25 cellular contexts compared by ENCODE assay signal in genomic region chr9:131611586-131611985, GRCh38.
DNase-seq lines count a peak whose midpoint lies in the region; ATAC-seq and TF ChIP-seq lines count a peak whose summit lies in the region.
"Had no signal": no experiment of that assay in that cellular context is flagged by ENCODE, and none has a peak within 500 bp of the region (broad histone marks: within the 10 kb centered on the region; RNA-seq: fewer than 3 reads in every experiment).

No MANE protein-coding gene starts in this region.

- no peak for TF ChIP-seq CTCF in epithelial cell of esophagus (IDR thresholded peaks at IDR 0.05; ENCODE audit: insufficient read depth, low read depth, low read length, missing control alignments)
- no peak for TF ChIP-seq CTCF in PC-3 (conservative IDR thresholded peaks at IDR 0.05; ENCODE audit: low read depth, low read length)

- no peaks in the 10 kb centered on the region for H3K79me2 ChIP-seq in PC-3 (ENCODE audit: low read length)

- no peak overlapping the region for H3K27ac ChIP-seq in PC-3 (ENCODE audit: low read length)
- H3K27ac ChIP-seq: adrenal gland, body of pancreas, epithelial cell of prostate, GM23248, right lobe of liver had no signal

- no peak overlapping the region for H2AFZ ChIP-seq in PC-3 (ENCODE audit: low read length)
- H2AFZ ChIP-seq: GM23248 had no signal

- H3K36me3 Mint-ChIP-seq in activated CD8-positive, alpha-beta memory T cell treated with anti-CD3 and anti-CD28 coated beads, Interleukin-2, amount 10 ng/mL, durations not matched to agents 7 days and 5 days: peaks cover 28% of the 10 kb centered on the region
- peaks cover 37% of the 10 kb centered on the region for H3K36me3 Mint-ChIP-seq in activated T-helper 1 cell treated with anti-CD3 and anti-CD28 coated beads, Interleukin-12 subunit alpha, Interleukin-12 subunit beta, Interleukin-2, Interleukin-4 antibody, amounts not matched to agents 30 ng/mL and 10 ng/mL and 1 ng/mL, durations not matched to agents 14 hours and 24 hours and 36 hours (ENCODE audit: low read depth)
- peaks cover 98% of the 10 kb centered on the region for H3K36me3 Mint-ChIP-seq in stimulated activated effector memory CD8-positive, alpha-beta T cell treated with anti-CD3 and anti-CD28 coated beads, Interleukin-12 subunit alpha, Interleukin-12 subunit beta, amount 100 ng/mL, for 72 hours

- ATAC-seq in activated CD8-positive, alpha-beta memory T cell treated with anti-CD3 and anti-CD28 coated beads, Interleukin-2, amount 10 ng/mL, durations not matched to agents 7 days and 5 days: no peak
- no peak for ATAC-seq in stimulated activated effector memory CD8-positive, alpha-beta T cell treated with anti-CD3 and anti-CD28 coated beads, Interleukin-12 subunit alpha, Interleukin-12 subunit beta, amount 100 ng/mL, for 72 hours
- ATAC-seq in PC-3: no peak
- ATAC-seq in HG03442 (IDR thresholded peaks at IDR 0.05; ENCODE audit: unreplicated experiment): no peak
- ATAC-seq: body of pancreas, right lobe of liver, T-cell had no signal

- no peak overlapping the region for H3K4me3 ChIP-seq in epithelial cell of esophagus (ENCODE audit: low read length)
- H3K4me3 ChIP-seq in PC-3 (ENCODE audit: low read length): no peak overlapping the region
- H3K4me3 ChIP-seq: adrenal gland, body of pancreas, GM23248, right lobe of liver, tibial nerve had no signal

- no peak for DNase-seq in activated CD8-positive, alpha-beta memory T cell treated with anti-CD3 and anti-CD28 coated beads, Interleukin-2, amount 10 ng/mL, durations not matched to agents 7 days and 5 days
- DNase-seq in activated CD8-positive, alpha-beta memory T cell treated with anti-CD3 and anti-CD28 coated beads, Interleukin-2, amount 50 U/mL, for 48 hours: no peak
- no peak for DNase-seq in activated T-helper 1 cell treated with anti-CD3 and anti-CD28 coated beads, Interleukin-12 subunit alpha, Interleukin-12 subunit beta, Interleukin-2, Interleukin-4 antibody, amounts not matched to agents 30 ng/mL and 10 ng/mL and 1 ng/mL, durations not matched to agents 14 hours and 24 hours and 36 hours (ENCODE audit: low spot score)
- DNase-seq in epithelial cell of esophagus (ENCODE audit: low read depth) (peak; percentile 65), PC-3 (no peak), medulla oblongata (ENCODE audit: extremely low spot score) (no peak)
- DNase-seq in stimulated activated effector memory CD8-positive, alpha-beta T cell treated with anti-CD3 and anti-CD28 coated beads, Interleukin-12 subunit alpha, Interleukin-12 subunit beta, amount 100 ng/mL, for 72 hours (ENCODE audit: low spot score in 2 of 2): no peak
- DNase-seq: activated naive CD4-positive, alpha-beta T cell treated with anti-CD3 and anti-CD28 coated beads for 36 hours; activated T-cell treated with anti-CD3 and anti-CD28 coated beads, Interleukin-2, amount 50 U/mL, for 24 hours; adrenal gland; body of pancreas; CD8-positive, alpha-beta memory T cell; GM23248; NCI-H1105; NCI-H187 treated with DMSO at 0.1 percent for 48 hours; NCI-H2171 treated with DMSO at 0.1 percent for 48 hours; NCI-H510A treated with DMSO at 0.1 percent for 48 hours; RPMI8226; stimulated activated CD4-positive, alpha-beta T cell treated with anti-CD3 and anti-CD28 coated beads, Interleukin-12 subunit alpha, Interleukin-12 subunit beta, amount 100 ng/mL, for 4 hours; stimulated activated CD4-positive, alpha-beta T cell treated with anti-CD3 and anti-CD28 coated beads, Interleukin-2, amount 100 ng/mL, for 48 hours; T-cell had no signal

- no peaks in the 10 kb centered on the region for H3K27me3 Mint-ChIP-seq in activated CD8-positive, alpha-beta memory T cell treated with anti-CD3 and anti-CD28 coated beads, Interleukin-2, amount 10 ng/mL, durations not matched to agents 7 days and 5 days
- no peaks in the 10 kb centered on the region for H3K27me3 Mint-ChIP-seq in activated T-helper 1 cell treated with anti-CD3 and anti-CD28 coated beads, Interleukin-12 subunit alpha, Interleukin-12 subunit beta, Interleukin-2, Interleukin-4 antibody, amounts not matched to agents 30 ng/mL and 10 ng/mL and 1 ng/mL, durations not matched to agents 14 hours and 24 hours and 36 hours (ENCODE audit: insufficient read depth)
- H3K27me3 Mint-ChIP-seq: activated T-cell treated with anti-CD3 and anti-CD28 coated beads, Interleukin-2, amount 50 U/mL, for 24 hours; CD8-positive, alpha-beta memory T cell; T-cell had no signal

- H3K9me2 ChIP-seq in PC-3 (replicated peaks; ENCODE audit: low read length): no peaks in the 10 kb centered on the region

- no peaks in the 10 kb centered on the region for H3K27me3 ChIP-seq in PC-3 (ENCODE audit: low read length)
- H3K27me3 ChIP-seq: adrenal gland, body of pancreas, right lobe of liver, tibial nerve had no signal

- POLR2A ChIA-PET in PC-3 (lab: Charles Lee; ENCODE audit: unreplicated experiment): no interaction called here

- H3F3A ChIP-seq in PC-3 (ENCODE audit: low read length, unreplicated experiment): no peaks in the 10 kb centered on the region

- no peaks in the 10 kb centered on the region for H3K36me3 ChIP-seq in PC-3 (ENCODE audit: low read depth, low read length)

- H3K9ac ChIP-seq in PC-3 (ENCODE audit: low read length): no peak overlapping the region
- H3K9ac ChIP-seq: GM23248 had no signal

- no TSS peak for BruUV-seq in PC-3 (replicated peaks; lab: Mats Ljungman, UMichigan)

- no peak overlapping the region for H3K4me2 ChIP-seq in PC-3 (ENCODE audit: low read length)

- no peak overlapping the region for H3K4me3 Mint-ChIP-seq in activated CD8-positive, alpha-beta memory T cell treated with anti-CD3 and anti-CD28 coated beads, Interleukin-2, amount 10 ng/mL, durations not matched to agents 7 days and 5 days
- no peak overlapping the region for H3K4me3 Mint-ChIP-seq in activated T-helper 1 cell treated with anti-CD3 and anti-CD28 coated beads, Interleukin-12 subunit alpha, Interleukin-12 subunit beta, Interleukin-2, Interleukin-4 antibody, amounts not matched to agents 30 ng/mL and 10 ng/mL and 1 ng/mL, durations not matched to agents 14 hours and 24 hours and 36 hours
- H3K4me3 Mint-ChIP-seq in stimulated activated effector memory CD8-positive, alpha-beta T cell treated with anti-CD3 and anti-CD28 coated beads, Interleukin-12 subunit alpha, Interleukin-12 subunit beta, amount 100 ng/mL, for 72 hours: no peak overlapping the region
- H3K4me3 Mint-ChIP-seq: activated naive CD4-positive, alpha-beta T cell treated with anti-CD3 and anti-CD28 coated beads for 36 hours; activated T-cell treated with anti-CD3 and anti-CD28 coated beads, Interleukin-2, amount 50 U/mL, for 24 hours; CD8-positive, alpha-beta memory T cell; T-cell had no signal

- H3K9me3 Mint-ChIP-seq in activated CD8-positive, alpha-beta memory T cell treated with anti-CD3 and anti-CD28 coated beads, Interleukin-2, amount 10 ng/mL, durations not matched to agents 7 days and 5 days (ENCODE audit: low read depth): no peaks in the 10 kb centered on the region
- H3K9me3 Mint-ChIP-seq in activated T-helper 1 cell treated with anti-CD3 and anti-CD28 coated beads, Interleukin-12 subunit alpha, Interleukin-12 subunit beta, Interleukin-2, Interleukin-4 antibody, amounts not matched to agents 30 ng/mL and 10 ng/mL and 1 ng/mL, durations not matched to agents 14 hours and 24 hours and 36 hours: no peaks in the 10 kb centered on the region
- H3K9me3 Mint-ChIP-seq in stimulated activated effector memory CD8-positive, alpha-beta T cell treated with anti-CD3 and anti-CD28 coated beads, Interleukin-12 subunit alpha, Interleukin-12 subunit beta, amount 100 ng/mL, for 72 hours: no peaks in the 10 kb centered on the region
- H3K9me3 Mint-ChIP-seq: activated naive CD4-positive, alpha-beta T cell treated with anti-CD3 and anti-CD28 coated beads for 36 hours; activated T-cell treated with anti-CD3 and anti-CD28 coated beads, Interleukin-2, amount 50 U/mL, for 24 hours; CD8-positive, alpha-beta memory T cell; T-cell had no signal

- peak overlapping the region; percentile 7 for H3K27ac Mint-ChIP-seq in activated CD8-positive, alpha-beta memory T cell treated with anti-CD3 and anti-CD28 coated beads, Interleukin-2, amount 10 ng/mL, durations not matched to agents 7 days and 5 days
- peak overlapping the region; percentile 14 for H3K27ac Mint-ChIP-seq in activated T-helper 1 cell treated with anti-CD3 and anti-CD28 coated beads, Interleukin-12 subunit alpha, Interleukin-12 subunit beta, Interleukin-2, Interleukin-4 antibody, amounts not matched to agents 30 ng/mL and 10 ng/mL and 1 ng/mL, durations not matched to agents 14 hours and 24 hours and 36 hours
- peak overlapping the region; percentile 89 for H3K27ac Mint-ChIP-seq in stimulated activated effector memory CD8-positive, alpha-beta T cell treated with anti-CD3 and anti-CD28 coated beads, Interleukin-12 subunit alpha, Interleukin-12 subunit beta, amount 100 ng/mL, for 72 hours
- H3K27ac Mint-ChIP-seq: activated naive CD4-positive, alpha-beta T cell treated with anti-CD3 and anti-CD28 coated beads for 36 hours; T-cell had no signal

- no peaks in the 10 kb centered on the region for H4K20me1 ChIP-seq in PC-3 (ENCODE audit: low read length)

- H3K9me3 ChIP-seq in PC-3 (ENCODE audit: low read length): no peaks in the 10 kb centered on the region
- H3K9me3 ChIP-seq: adrenal gland, body of pancreas, right lobe of liver, tibial nerve had no signal

- CTCF ChIA-PET in activated CD8-positive, alpha-beta memory T cell treated with anti-CD3 and anti-CD28 coated beads, Interleukin-2, amount 10 ng/mL, durations not matched to agents 7 days and 5 days (lab: Charles Lee): interaction anchor here (1.0 to 2.8 kb wide), 3 partner anchors 10 to 129 kb away, joined by 3 to 8 read pairs (median 4); no protein-coding TSS in a partner anchor
- CTCF ChIA-PET in PC-3 (lab: Charles Lee): no interaction called here

- peaks cover 16% of the 10 kb centered on the region for H3K4me1 ChIP-seq in PC-3 (ENCODE audit: insufficient read depth, low read length)

- H3K4me1 Mint-ChIP-seq in activated CD8-positive, alpha-beta memory T cell treated with anti-CD3 and anti-CD28 coated beads, Interleukin-2, amount 10 ng/mL, durations not matched to agents 7 days and 5 days: no peaks in the 10 kb centered on the region
- no peaks in the 10 kb centered on the region for H3K4me1 Mint-ChIP-seq in activated T-helper 1 cell treated with anti-CD3 and anti-CD28 coated beads, Interleukin-12 subunit alpha, Interleukin-12 subunit beta, Interleukin-2, Interleukin-4 antibody, amounts not matched to agents 30 ng/mL and 10 ng/mL and 1 ng/mL, durations not matched to agents 14 hours and 24 hours and 36 hours (ENCODE audit: low read depth)
- peaks cover 33% of the 10 kb centered on the region for H3K4me1 Mint-ChIP-seq in stimulated activated effector memory CD8-positive, alpha-beta T cell treated with anti-CD3 and anti-CD28 coated beads, Interleukin-12 subunit alpha, Interleukin-12 subunit beta, amount 100 ng/mL, for 72 hours

- intact Hi-C loops in activated T-helper 1 cell treated with anti-CD3 and anti-CD28 coated beads, Interleukin-12 subunit alpha, Interleukin-12 subunit beta, Interleukin-2, Interleukin-4 antibody, amounts not matched to agents 30 ng/mL and 10 ng/mL and 1 ng/mL, durations not matched to agents 14 hours and 24 hours and 36 hours (cut with micrococcal nuclease): no loop called here
- intact Hi-C loops in PC-3 (cut with micrococcal nuclease): no loop called here

Comparison
In these comparisons a context has a peak if more than half of its experiments do, and no peak if none do; other contexts are left out.
1. H3K27ac Mint-ChIP-seq: peak in every context shown above with its lines; median percentile 89 in stimulated activated effector memory CD8-positive, alpha-beta T cell treated with anti-CD3 and anti-CD28 coated beads, Interleukin-12 subunit alpha, Interleukin-12 subunit beta, amount 100 ng/mL, for 72 hours; 14 in activated T-helper 1 cell treated with anti-CD3 and anti-CD28 coated beads, Interleukin-12 subunit alpha, Interleukin-12 subunit beta, Interleukin-2, Interleukin-4 antibody, amounts not matched to agents 30 ng/mL and 10 ng/mL and 1 ng/mL, durations not matched to agents 14 hours and 24 hours and 36 hours; 7 in activated CD8-positive, alpha-beta memory T cell treated with anti-CD3 and anti-CD28 coated beads, Interleukin-2, amount 10 ng/mL, durations not matched to agents 7 days and 5 days.